24 cellular contexts compared by ENCODE assay signal in genomic region chr13:41503386-41503785, GRCh38.
"Had no signal": no experiment of that assay in that cellular context is flagged by ENCODE, and none has a peak within 500 bp of the region (broad histone marks: within the 10 kb centered on the region; RNA-seq: fewer than 3 reads in every experiment).

No MANE protein-coding gene starts in this region.

- H3K27me3 Mint-ChIP-seq: activated CD4-positive, alpha-beta T cell treated with anti-CD3 and anti-CD28 coated beads for 36 hours; activated CD8-positive, alpha-beta memory T cell treated with anti-CD3 and anti-CD28 coated beads, Interleukin-2, amount 10 ng/mL, durations not matched to agents 7 days and 5 days had no signal

- H3K4me3 Mint-ChIP-seq: activated CD4-positive, alpha-beta T cell treated with anti-CD3 and anti-CD28 coated beads for 36 hours; activated CD8-positive, alpha-beta memory T cell treated with anti-CD3 and anti-CD28 coated beads, Interleukin-2, amount 10 ng/mL, durations not matched to agents 7 days and 5 days; activated CD8-positive, alpha-beta T cell treated with anti-CD3 and anti-CD28 coated beads, Interleukin-2, amount 10 ng/mL, durations not matched to agents 7 days and 5 days; activated T-cell treated with anti-CD3 and anti-CD28 coated beads, Interleukin-2, amount 50 U/mL, for 72 hours; nephron; T-helper 2 cell treated with Interferon-gamma antibody and Interleukin-4, amounts not matched to agents 5 μg/mL and 100 μg/mL, for 36 hours had no signal

- ATAC-seq: activated CD4-positive, alpha-beta T cell treated with anti-CD3 and anti-CD28 coated beads for 36 hours; activated CD8-positive, alpha-beta memory T cell treated with anti-CD3 and anti-CD28 coated beads, Interleukin-2, amount 10 ng/mL, durations not matched to agents 7 days and 5 days; activated CD8-positive, alpha-beta T cell treated with anti-CD3 and anti-CD28 coated beads, Interleukin-2, amount 10 ng/mL, durations not matched to agents 7 days and 5 days; activated naive CD4-positive, alpha-beta T cell treated with anti-CD3 and anti-CD28 coated beads, Interleukin-2, amount 50 U/mL, for 72 hours; activated T-cell treated with anti-CD3 and anti-CD28 coated beads, Interleukin-2, amount 50 U/mL, for 72 hours; body of pancreas; left ventricle myocardium superior; sciatic nerve had no signal

- H3K4me3 ChIP-seq: adrenal gland, body of pancreas, mucosa of descending colon, skin epidermis, stomach, tibial artery had no signal

- H3K4me1 Mint-ChIP-seq: nephron had no signal

- H3K4me1 ChIP-seq: adrenal gland, body of pancreas, stomach had no signal

- DNase-seq: activated CD4-positive, CD25-positive, alpha-beta regulatory T cell; activated CD8-positive, alpha-beta memory T cell treated with anti-CD3 and anti-CD28 coated beads, Interleukin-2, amount 10 ng/mL, durations not matched to agents 7 days and 5 days; activated CD8-positive, alpha-beta T cell treated with anti-CD3 and anti-CD28 coated beads, Interleukin-2, amount 10 ng/mL, durations not matched to agents 7 days and 5 days; activated T-cell treated with anti-CD3 and anti-CD28 coated beads, Interleukin-2, amount 50 U/mL, for 72 hours; adrenal gland; aorta; body of pancreas; dermis blood vessel endothelial cell; effector CD4-positive, alpha-beta T cell; glutamatergic neuron; islet precursor cell; left ventricle myocardium superior; stimulated activated CD4-positive, alpha-beta T cell treated with anti-CD3 and anti-CD28 coated beads, Interleukin-12 subunit alpha, Interleukin-12 subunit beta, amount 100 ng/mL, for 4 hours; stimulated activated CD4-positive, alpha-beta T cell treated with anti-CD3 and anti-CD28 coated beads, Interleukin-4, amount 100 ng/mL, for 1 hour; stomach; tibial artery had no signal

- H3K27ac Mint-ChIP-seq: activated CD4-positive, alpha-beta T cell treated with anti-CD3 and anti-CD28 coated beads for 36 hours; activated CD8-positive, alpha-beta memory T cell treated with anti-CD3 and anti-CD28 coated beads, Interleukin-2, amount 10 ng/mL, durations not matched to agents 7 days and 5 days; activated CD8-positive, alpha-beta T cell treated with anti-CD3 and anti-CD28 coated beads, Interleukin-2, amount 10 ng/mL, durations not matched to agents 7 days and 5 days; activated naive CD4-positive, alpha-beta T cell treated with anti-CD3 and anti-CD28 coated beads, Interleukin-2, amount 50 U/mL, for 72 hours; activated T-cell treated with anti-CD3 and anti-CD28 coated beads, Interleukin-2, amount 50 U/mL, for 72 hours; nephron; T-helper 2 cell treated with Interferon-gamma antibody and Interleukin-4, amounts not matched to agents 5 μg/mL and 100 μg/mL, for 36 hours had no signal

- H3K36me3 ChIP-seq: adrenal gland, stomach, tibial artery had no signal

- H3K27ac ChIP-seq: adrenal gland, body of pancreas, epithelial cell of prostate, skin epidermis, stomach, tibial artery had no signal

- H3K9me3 ChIP-seq: adrenal gland, mucosa of descending colon had no signal

- H3K27me3 ChIP-seq: adrenal gland, body of pancreas, stomach, tibial artery had no signal
